29 cellular contexts compared by ENCODE assay signal in genomic region chr16:26204138-26204537, GRCh38.
DNase-seq lines count a peak whose midpoint lies in the region; ATAC-seq lines count a peak whose summit lies in the region.
"Had no signal": no experiment of that assay in that cellular context is flagged by ENCODE, and none has a peak within 500 bp of the region (broad histone marks: within the 10 kb centered on the region; RNA-seq: fewer than 3 reads in every experiment).

No MANE protein-coding gene starts in this region.

- intact Hi-C loops in activated naive CD4-positive, alpha-beta T cell treated with anti-CD3 and anti-CD28 coated beads for 36 hours (cut with micrococcal nuclease), result no loop called here

- H3K4me1 Mint-ChIP-seq in activated CD4-positive, alpha-beta T cell treated with anti-CD3 and anti-CD28 coated beads, Interleukin-2, amount 10 ng/mL, durations not matched to agents 7 days and 5 days, result no peaks in the 10 kb centered on the region
- no peaks in the 10 kb centered on the region for H3K4me1 Mint-ChIP-seq in activated naive CD4-positive, alpha-beta T cell treated with anti-CD3 and anti-CD28 coated beads for 36 hours (ENCODE audit: low read depth)
- no peaks in the 10 kb centered on the region for H3K4me1 Mint-ChIP-seq in activated naive CD4-positive, alpha-beta T cell treated with anti-CD3 and anti-CD28 coated beads, Interleukin-2, amount 10 ng/mL, durations not matched to agents 7 days and 5 days
- no peaks in the 10 kb centered on the region for H3K4me1 Mint-ChIP-seq in activated T-helper 17 cell treated with anti-CD3 and anti-CD28 coated beads, Interleukin-2, amount 50 U/mL, for 72 hours
- H3K4me1 Mint-ChIP-seq: CD14-positive monocyte; CD8-positive, alpha-beta memory T cell had no signal

- DNase-seq in activated CD4-positive, alpha-beta T cell treated with anti-CD3 and anti-CD28 coated beads for 48 hours, result peak; percentile 11
- no peak for DNase-seq in activated CD4-positive, alpha-beta T cell treated with anti-CD3 and anti-CD28 coated beads, Interleukin-2, amount 10 ng/mL, durations not matched to agents 7 days and 5 days
- DNase-seq in activated naive CD4-positive, alpha-beta T cell treated with anti-CD3 and anti-CD28 coated beads for 36 hours, result peak; percentile 8
- no peak for DNase-seq in activated naive CD4-positive, alpha-beta T cell treated with anti-CD3 and anti-CD28 coated beads, Interleukin-2, amount 10 ng/mL, durations not matched to agents 7 days and 5 days
- peak; percentile 28 for DNase-seq in stimulated activated CD8-positive, alpha-beta memory T cell treated with anti-CD3 and anti-CD28 coated beads, Interleukin-4, amount 100 ng/mL, for 48 hours
- no peak for DNase-seq in NCI-H446 treated with DMSO at 0.1 percent for 48 hours (lab: John Stamatoyannopoulos, UW)
- DNase-seq in cortex of kidney (lab: John Stamatoyannopoulos, UW), result no peak
- DNase-seq: 8988T; ACHN; BE2C; Calu3; CD8-positive, alpha-beta memory T cell; DMS79 treated with DMSO at 0.1 percent for 48 hours; GF-D8; H9; Kasumi-1; NCI-H1092 treated with DMSO at 0.1 percent for 48 hours; NCI-H1436; NCI-H187; NCI-H2081 treated with DMSO at 0.1 percent for 48 hours; NCI-H2171; NCI-H226; NCI-H524; NCI-H748 treated with DMSO at 0.1 percent for 48 hours; PC-3 had no signal

- ATAC-seq in activated T-helper 17 cell treated with anti-CD3 and anti-CD28 coated beads, Interleukin-2, amount 50 U/mL, for 72 hours (replicated peaks), result peak; percentile 68
- ATAC-seq: GM23338, K562, PC-3 had no signal

- no peak overlapping the region for H3K4me3 Mint-ChIP-seq in activated CD4-positive, alpha-beta T cell treated with anti-CD3 and anti-CD28 coated beads, Interleukin-2, amount 10 ng/mL, durations not matched to agents 7 days and 5 days
- no peak overlapping the region for H3K4me3 Mint-ChIP-seq in activated naive CD4-positive, alpha-beta T cell treated with anti-CD3 and anti-CD28 coated beads for 36 hours
- H3K4me3 Mint-ChIP-seq in activated naive CD4-positive, alpha-beta T cell treated with anti-CD3 and anti-CD28 coated beads, Interleukin-2, amount 10 ng/mL, durations not matched to agents 7 days and 5 days, result no peak overlapping the region
- H3K4me3 Mint-ChIP-seq in activated T-helper 17 cell treated with anti-CD3 and anti-CD28 coated beads, Interleukin-2, amount 50 U/mL, for 72 hours, result no peak overlapping the region
- H3K4me3 Mint-ChIP-seq: CD14-positive monocyte; CD8-positive, alpha-beta memory T cell; GM23338; H9 had no signal

- CTCF ChIA-PET in activated CD4-positive, alpha-beta T cell treated with anti-CD3 and anti-CD28 coated beads, Interleukin-2, amount 10 ng/mL, durations not matched to agents 7 days and 5 days (lab: Charles Lee), result no interaction called here
- CTCF ChIA-PET in activated naive CD4-positive, alpha-beta T cell treated with anti-CD3 and anti-CD28 coated beads for 36 hours (lab: Charles Lee), result no interaction called here
- CTCF ChIA-PET in activated naive CD4-positive, alpha-beta T cell treated with anti-CD3 and anti-CD28 coated beads, Interleukin-2, amount 10 ng/mL, durations not matched to agents 7 days and 5 days (lab: Charles Lee), result no interaction called here

- no peaks in the 10 kb centered on the region for H3K9me3 Mint-ChIP-seq in activated CD4-positive, alpha-beta T cell treated with anti-CD3 and anti-CD28 coated beads, Interleukin-2, amount 10 ng/mL, durations not matched to agents 7 days and 5 days
- no peaks in the 10 kb centered on the region for H3K9me3 Mint-ChIP-seq in activated naive CD4-positive, alpha-beta T cell treated with anti-CD3 and anti-CD28 coated beads for 36 hours
- no peaks in the 10 kb centered on the region for H3K9me3 Mint-ChIP-seq in activated naive CD4-positive, alpha-beta T cell treated with anti-CD3 and anti-CD28 coated beads, Interleukin-2, amount 10 ng/mL, durations not matched to agents 7 days and 5 days
- H3K9me3 Mint-ChIP-seq in activated T-helper 17 cell treated with anti-CD3 and anti-CD28 coated beads, Interleukin-2, amount 50 U/mL, for 72 hours, result peaks cover 4% of the 10 kb centered on the region

- H3K27ac Mint-ChIP-seq in activated CD4-positive, alpha-beta T cell treated with anti-CD3 and anti-CD28 coated beads, Interleukin-2, amount 10 ng/mL, durations not matched to agents 7 days and 5 days, result no peak overlapping the region
- no peak overlapping the region for H3K27ac Mint-ChIP-seq in activated naive CD4-positive, alpha-beta T cell treated with anti-CD3 and anti-CD28 coated beads for 36 hours
- no peak overlapping the region for H3K27ac Mint-ChIP-seq in activated naive CD4-positive, alpha-beta T cell treated with anti-CD3 and anti-CD28 coated beads, Interleukin-2, amount 10 ng/mL, durations not matched to agents 7 days and 5 days
- no peak overlapping the region for H3K27ac Mint-ChIP-seq in activated T-helper 17 cell treated with anti-CD3 and anti-CD28 coated beads, Interleukin-2, amount 50 U/mL, for 72 hours
- H3K27ac Mint-ChIP-seq: CD14-positive monocyte, GM23338, H9 had no signal

- H3K36me3 Mint-ChIP-seq in activated CD4-positive, alpha-beta T cell treated with anti-CD3 and anti-CD28 coated beads, Interleukin-2, amount 10 ng/mL, durations not matched to agents 7 days and 5 days (ENCODE audit: low read depth), result no peaks in the 10 kb centered on the region
- no peaks in the 10 kb centered on the region for H3K36me3 Mint-ChIP-seq in activated naive CD4-positive, alpha-beta T cell treated with anti-CD3 and anti-CD28 coated beads for 36 hours (ENCODE audit: low read depth)
- H3K36me3 Mint-ChIP-seq in activated naive CD4-positive, alpha-beta T cell treated with anti-CD3 and anti-CD28 coated beads, Interleukin-2, amount 10 ng/mL, durations not matched to agents 7 days and 5 days, result no peaks in the 10 kb centered on the region
- no peaks in the 10 kb centered on the region for H3K36me3 Mint-ChIP-seq in activated T-helper 17 cell treated with anti-CD3 and anti-CD28 coated beads, Interleukin-2, amount 50 U/mL, for 72 hours (ENCODE audit: low read depth)
- H3K36me3 Mint-ChIP-seq: CD14-positive monocyte; CD8-positive, alpha-beta memory T cell had no signal

- H3K27me3 Mint-ChIP-seq in activated CD4-positive, alpha-beta T cell treated with anti-CD3 and anti-CD28 coated beads, Interleukin-2, amount 10 ng/mL, durations not matched to agents 7 days and 5 days, result peaks cover 4% of the 10 kb centered on the region
- peaks cover 9% of the 10 kb centered on the region for H3K27me3 Mint-ChIP-seq in activated naive CD4-positive, alpha-beta T cell treated with anti-CD3 and anti-CD28 coated beads for 36 hours (ENCODE audit: low read depth)
- H3K27me3 Mint-ChIP-seq in activated naive CD4-positive, alpha-beta T cell treated with anti-CD3 and anti-CD28 coated beads, Interleukin-2, amount 10 ng/mL, durations not matched to agents 7 days and 5 days, result no peaks in the 10 kb centered on the region
- peaks cover 13% of the 10 kb centered on the region for H3K27me3 Mint-ChIP-seq in activated T-helper 17 cell treated with anti-CD3 and anti-CD28 coated beads, Interleukin-2, amount 50 U/mL, for 72 hours

- POLR2A ChIA-PET in activated CD4-positive, alpha-beta T cell treated with anti-CD3 and anti-CD28 coated beads, Interleukin-2, amount 10 ng/mL, durations not matched to agents 7 days and 5 days (lab: Charles Lee), result no interaction called here

Comparison
In these comparisons a context has a peak if more than half of its experiments do, and no peak if none do; other contexts are left out.
1. DNase-seq: peak in activated CD4-positive, alpha-beta T cell treated with anti-CD3 and anti-CD28 coated beads for 48 hours (single experiment), activated naive CD4-positive, alpha-beta T cell treated with anti-CD3 and anti-CD28 coated beads for 36 hours (single experiment) and stimulated activated CD8-positive, alpha-beta memory T cell treated with anti-CD3 and anti-CD28 coated beads, Interleukin-4, amount 100 ng/mL, for 48 hours (single experiment); none in activated CD4-positive, alpha-beta T cell treated with anti-CD3 and anti-CD28 coated beads, Interleukin-2, amount 10 ng/mL, durations not matched to agents 7 days and 5 days (single experiment), activated naive CD4-positive, alpha-beta T cell treated with anti-CD3 and anti-CD28 coated beads, Interleukin-2, amount 10 ng/mL, durations not matched to agents 7 days and 5 days (single experiment), NCI-H446 treated with DMSO at 0.1 percent for 48 hours (single experiment) and cortex of kidney (single experiment).